8 cellular contexts compared by ENCODE assay signal in genomic region chr14:52472251-52472650, GRCh38.
DNase-seq lines count a peak whose midpoint lies in the region; ATAC-seq, FAIRE-seq and TF ChIP-seq lines count a peak whose summit lies in the region.
"Not testable (repeated sequence)": the region's sequence is repeated elsewhere in the genome, so short reads cannot be mapped to it uniquely, and the experiment has no call there.

No MANE protein-coding gene starts in this region.

- H2AFZ ChIP-seq in IMR-90 (replicated peaks; ENCODE audit: low read length, poor library complexity); trophoblast cell (ENCODE audit: insufficient read depth, low read length, poor library complexity): not testable (repeated sequence)

- H3K56ac ChIP-seq in IMR-90 (ENCODE audit: extremely low read depth, insufficient read depth, low read length): 0 out of 2 replicates have a peak overlapping the region, but pooled peaks have one; percentile 29

- not testable (repeated sequence) for H3K4me2 ChIP-seq in IMR-90 (ENCODE audit: low read depth, low read length); trophoblast cell (ENCODE audit: low read length)

- not testable (repeated sequence) for H2BK12ac ChIP-seq in trophoblast cell (ENCODE audit: low read length)

- not testable (repeated sequence) for BruUV-seq in IMR-90 (replicated peaks; lab: Mats Ljungman, UMichigan)

- not testable (repeated sequence) for H3K23ac ChIP-seq in IMR-90 (ENCODE audit: low read depth, low read length); trophoblast cell (ENCODE audit: low read length)

- not testable (repeated sequence) for H4K12ac ChIP-seq in trophoblast cell (ENCODE audit: low read depth, low read length)

- H4K8ac ChIP-seq in IMR-90 (ENCODE audit: low read depth in 2 of 2, low read length in 2 of 2); trophoblast cell (ENCODE audit: low read depth, low read length): not testable (repeated sequence)

- H3K27me3 ChIP-seq in CD4-positive, CD25-positive, alpha-beta regulatory T cell (ENCODE audit: control insufficient read depth, insufficient read depth, low read length); IMR-90 (ENCODE audit: control insufficient read depth, insufficient read depth, low read length); trophoblast cell (ENCODE audit: insufficient read depth, low read length): not testable (repeated sequence)

- H3K9ac ChIP-seq in IMR-90 (ENCODE audit: low read depth, low read length); trophoblast cell (ENCODE audit: low read length): not testable (repeated sequence)

- H2BK5ac ChIP-seq in IMR-90 (ENCODE audit: low read depth, low read length, poor library complexity, severe bottlenecking); trophoblast cell (ENCODE audit: low read depth, low read length, poor library complexity): not testable (repeated sequence)

- not testable (repeated sequence) for H3K36me3 ChIP-seq in CD4-positive, CD25-positive, alpha-beta regulatory T cell (ENCODE audit: control insufficient read depth, insufficient read depth, low read length); IMR-90 (ENCODE audit: control insufficient read depth, insufficient read depth, low read length); trophoblast cell (ENCODE audit: control insufficient read depth in 1 of 2, insufficient read depth in 2 of 2, low read length in 2 of 2)

- not testable (repeated sequence) for H3K18ac ChIP-seq in IMR-90 (ENCODE audit: low read depth, low read length); trophoblast cell (ENCODE audit: low read length)

- H3K4me1 Mint-ChIP-seq in CD4-positive, CD25-positive, alpha-beta regulatory T cell: peaks cover 20 to 41% (median 32%) of the 10 kb centered on the region in 4 donors
- H3K4me1 Mint-ChIP-seq in T-helper 17 cell: peaks cover 17% of the 10 kb centered on the region

- DNase-seq in CD4-positive, CD25-positive, alpha-beta regulatory T cell; IMR-90; T-helper 17 cell; urothelium cell line (ENCODE audit: low spot score): not testable (repeated sequence)
- peak; percentile 53 for DNase-seq in SK-N-DZ (ENCODE audit: low spot score)
- DNase-seq in amniotic epithelial cell (ENCODE audit: low read depth): peak; percentile 71
- DNase-seq in fibroblast of villous mesenchyme (ENCODE audit: low read depth): peak; percentile 77
- DNase-seq in trophoblast cell: peak; percentile 71 to 78

- not testable (repeated sequence) for TF ChIP-seq RAD21 in IMR-90 (IDR thresholded peaks at IDR 0.05; ENCODE audit: low read length)

- H3K4ac ChIP-seq in IMR-90 (ENCODE audit: low read depth, low read length); trophoblast cell (ENCODE audit: low read depth, low read length): not testable (repeated sequence)

- TF ChIP-seq POLR2A in IMR-90 (IDR thresholded peaks at IDR 0.05; ENCODE audit: low read depth, low read length): not testable (repeated sequence)

- peaks cover 22% of the 10 kb centered on the region for H3K36me3 Mint-ChIP-seq in CD4-positive, CD25-positive, alpha-beta regulatory T cell
- not testable (repeated sequence) for H3K36me3 Mint-ChIP-seq in T-helper 17 cell (ENCODE audit: low read depth)

- TF ChIP-seq CTCF in IMR-90 (conservative IDR thresholded peaks at IDR 0.05; ENCODE audit: low read depth, low read length); fibroblast of villous mesenchyme (IDR thresholded peaks at IDR 0.05; ENCODE audit: insufficient read depth, low read depth, low read length): not testable (repeated sequence)

- not testable (repeated sequence) for H3K9me3 ChIP-seq in CD4-positive, CD25-positive, alpha-beta regulatory T cell (ENCODE audit: control insufficient read depth in 2 of 2, low read length in 2 of 2); IMR-90 (ENCODE audit: control insufficient read depth, insufficient read depth, low read length); T-helper 17 cell (ENCODE audit: control insufficient read depth, low read length, poor library complexity, severe bottlenecking); trophoblast cell (ENCODE audit: insufficient read depth, low read depth, low read length)

- H2AK9ac ChIP-seq in IMR-90 (replicated peaks; ENCODE audit: low read depth, low read length, poor library complexity): not testable (repeated sequence)

- not testable (repeated sequence) for H4K20me1 ChIP-seq in IMR-90 (ENCODE audit: insufficient read depth, low read length)

- 86% methylated on average over 6 of the region's 13 CpGs; no CpG with 5 or more reads in 1 of the 2 experiments for WGBS in IMR-90 (ENCODE audit: extremely low coverage in 2 of 2, insufficient read length in 1 of 2), 2 experiments
- no CpG with 5 or more reads among the region's 13 CpGs for WGBS in trophoblast cell (ENCODE audit: extremely low coverage, insufficient coverage, insufficient read length)

- intact Hi-C loops in IMR-90 (cut with micrococcal nuclease): loop anchor here (5.0 kb wide), 1 partner anchor 325 kb away; no protein-coding TSS in a partner anchor

- not testable (repeated sequence) for ATAC-seq in CD4-positive, CD25-positive, alpha-beta regulatory T cell (ENCODE audit: low read depth in 2 of 2); IMR-90 (ENCODE audit: low read depth); T-helper 17 cell

- not testable (repeated sequence) for H3K4me3 ChIP-seq in CD4-positive, CD25-positive, alpha-beta regulatory T cell (ENCODE audit: low read depth, low read length); IMR-90 (ENCODE audit: insufficient read depth, low read depth, low read length); fibroblast of villous mesenchyme (ENCODE audit: low read depth, low read length); trophoblast cell (ENCODE audit: low read depth, low read length)

- H3K4me3 Mint-ChIP-seq in CD4-positive, CD25-positive, alpha-beta regulatory T cell: peak overlapping the region in 1 of 4 donors; percentile 27
- not testable (repeated sequence) for H3K4me3 Mint-ChIP-seq in T-helper 17 cell

- not testable (repeated sequence) for H4K5ac ChIP-seq in IMR-90 (ENCODE audit: low read depth, low read length)

- dilution Hi-C loops in IMR-90 (cut with HindIII; ENCODE audit: low sequenced_read_pairs, unreplicated experiment): not testable (repeated sequence)

- H3K9me3 Mint-ChIP-seq in CD4-positive, CD25-positive, alpha-beta regulatory T cell: peaks cover 0 to 10% (median 0%) of the 10 kb centered on the region in 7 donors

- POLR2A ChIA-PET in IMR-90 (lab: Charles Lee; ENCODE audit: unreplicated experiment): not testable (repeated sequence)

- H3K27me3 Mint-ChIP-seq in CD4-positive, CD25-positive, alpha-beta regulatory T cell; T-helper 17 cell: not testable (repeated sequence)

- CTCF ChIA-PET in IMR-90 (lab: Yijun Ruan, JAX): not testable (repeated sequence)

- not testable (repeated sequence) for H2BK15ac ChIP-seq in IMR-90 (ENCODE audit: low read depth, low read length)

- H3K4me1 ChIP-seq in CD4-positive, CD25-positive, alpha-beta regulatory T cell (ENCODE audit: control insufficient read depth, insufficient read depth, low read length, poor library complexity, severe bottlenecking); IMR-90 (ENCODE audit: control insufficient read depth, insufficient read depth, low read length); trophoblast cell (ENCODE audit: control insufficient read depth in 1 of 2, insufficient read depth in 2 of 2, low read length in 2 of 2): not testable (repeated sequence)

- not testable (repeated sequence) for H2BK120ac ChIP-seq in IMR-90 (ENCODE audit: low read depth, low read length); trophoblast cell (ENCODE audit: insufficient read depth, low read length, poor library complexity)

- not testable (repeated sequence) for H4K91ac ChIP-seq in IMR-90 (ENCODE audit: insufficient read depth, low read depth, low read length); trophoblast cell (ENCODE audit: low read depth, low read length)

- H2AK5ac ChIP-seq in IMR-90 (ENCODE audit: low read depth, low read length): peak overlapping the region; percentile 73; the same call in 1 of the 2 replicates
- H2AK5ac ChIP-seq in trophoblast cell (ENCODE audit: low read length): not testable (repeated sequence)

- not testable (repeated sequence) for H2BK20ac ChIP-seq in IMR-90 (ENCODE audit: low read depth, low read length)

- peak overlapping the region in 2 of 3 donors; percentile 46 to 71 for H3K27ac Mint-ChIP-seq in CD4-positive, CD25-positive, alpha-beta regulatory T cell
- peak overlapping the region; percentile 16 for H3K27ac Mint-ChIP-seq in T-helper 17 cell

- H3K9me1 ChIP-seq in IMR-90 (ENCODE audit: insufficient read depth, low read length): not testable (repeated sequence)

- not testable (repeated sequence) for H3K27ac ChIP-seq in CD4-positive, CD25-positive, alpha-beta regulatory T cell (ENCODE audit: insufficient read depth, low read length, poor library complexity, severe bottlenecking); IMR-90 (ENCODE audit: insufficient read depth, low read length); trophoblast cell (ENCODE audit: low read depth, low read length)

- FAIRE-seq in urothelium cell line (lab: Jason Lieb, UNC): peak; percentile 44

- in situ Hi-C loops in IMR-90 (cut with MboI; ENCODE audit: low sequenced_read_pairs): loop anchor here (5.0 kb wide), 1 partner anchor 170 kb away; no protein-coding TSS in a partner anchor

- not testable (repeated sequence) for H3K79me1 ChIP-seq in IMR-90 (ENCODE audit: low read depth in 1 of 2, low read length in 2 of 2); trophoblast cell (ENCODE audit: low read length)

- not testable (repeated sequence) for H3K79me2 ChIP-seq in trophoblast cell (ENCODE audit: control insufficient read depth, insufficient read depth, low read length, poor library complexity)

- H3K14ac ChIP-seq in IMR-90 (replicated peaks; ENCODE audit: low read depth, low read length); trophoblast cell (ENCODE audit: low read length): not testable (repeated sequence)
